8 cellular contexts compared by ENCODE assay signal in genomic region chr19:7926021-7926726, GRCh38. TPM values are rescaled to one million over a fixed set of nuclear protein-coding genes. Genes with fewer than 3 reads are reported as not detected.
DNase-seq lines count a peak whose midpoint lies in the region; ATAC-seq and TF ChIP-seq lines count a peak whose summit lies in the region.

Gene CTXN1 (minus strand): TSS chr19:7926135. CDS start chr19:7925538, 597 bp downstream.

- H3K27ac Mint-ChIP-seq in nephron, result peak within 1 kb of the TSS; percentile 75 to 91 (median 86)
- no peak within 1 kb of the TSS for H3K27ac Mint-ChIP-seq in stimulated activated naive CD8-positive, alpha-beta T cell treated with anti-CD3 and anti-CD28 coated beads, Interleukin-15, Interleukin-2, amounts not matched to agents 100 ng/mL and 50 ng/mL, for 24 hours

- peaks cover 16% of the 10 kb centered on the region for H3K36me3 ChIP-seq in fibroblast of lung (ENCODE audit: control insufficient read depth, insufficient read depth, low read length)

- DNase-seq in NCI-H82 (lab: John Stamatoyannopoulos, UW), result peak; percentile 73
- no peak for DNase-seq in NCI-H82 treated with DMSO at 0.1 percent for 48 hours (lab: John Stamatoyannopoulos, UW; ENCODE audit: unreplicated experiment)
- peak; percentile 88 for DNase-seq in OCI-M1 (lab: John Stamatoyannopoulos, UW)
- DNase-seq in activated T-helper 1 cell treated with Interleukin-2 at 50 U/mL for 16 hours (ENCODE audit: low read depth), result peak; percentile 73
- peak; percentile 37 to 40 for DNase-seq in fibroblast of lung (ENCODE audit: low read depth in 2 of 2)

- no peaks in the 10 kb centered on the region for H3K9me3 Mint-ChIP-seq in nephron
- H3K9me3 Mint-ChIP-seq in stimulated activated naive CD8-positive, alpha-beta T cell treated with anti-CD3 and anti-CD28 coated beads, Interleukin-15, Interleukin-2, amounts not matched to agents 100 ng/mL and 50 ng/mL, for 24 hours, result no peaks in the 10 kb centered on the region

- H3K4me3 Mint-ChIP-seq in nephron, result peak within 1 kb of the TSS; percentile 88 to 93 (median 91)
- H3K4me3 Mint-ChIP-seq in stimulated activated naive CD8-positive, alpha-beta T cell treated with anti-CD3 and anti-CD28 coated beads, Interleukin-15, Interleukin-2, amounts not matched to agents 100 ng/mL and 50 ng/mL, for 24 hours, result peak within 1 kb of the TSS; percentile 76

- H3K27me3 Mint-ChIP-seq in nephron (ENCODE audit: low read depth), result no peaks in the 10 kb centered on the region
- H3K27me3 Mint-ChIP-seq in stimulated activated naive CD8-positive, alpha-beta T cell treated with anti-CD3 and anti-CD28 coated beads, Interleukin-15, Interleukin-2, amounts not matched to agents 100 ng/mL and 50 ng/mL, for 24 hours, result no peaks in the 10 kb centered on the region

- no peaks in the 10 kb centered on the region for H3K27me3 ChIP-seq in fibroblast of lung (ENCODE audit: control insufficient read depth, insufficient read depth, low read length)

- H3K27ac ChIP-seq in fibroblast of lung (ENCODE audit: insufficient read depth, low read length), result peak within 1 kb of the TSS; percentile 27

- no peak within 1 kb of the TSS for H2AFZ ChIP-seq in fibroblast of lung (ENCODE audit: low read length)

- peaks cover 5% of the 10 kb centered on the region for H3K36me3 Mint-ChIP-seq in nephron (ENCODE audit: low read depth)
- peaks cover 22% of the 10 kb centered on the region for H3K36me3 Mint-ChIP-seq in stimulated activated naive CD8-positive, alpha-beta T cell treated with anti-CD3 and anti-CD28 coated beads, Interleukin-15, Interleukin-2, amounts not matched to agents 100 ng/mL and 50 ng/mL, for 24 hours (ENCODE audit: low read depth)

- peaks cover 20% of the 10 kb centered on the region for H3K4me1 Mint-ChIP-seq in nephron
- H3K4me1 Mint-ChIP-seq in stimulated activated naive CD8-positive, alpha-beta T cell treated with anti-CD3 and anti-CD28 coated beads, Interleukin-15, Interleukin-2, amounts not matched to agents 100 ng/mL and 50 ng/mL, for 24 hours (ENCODE audit: low read depth), result peaks cover 34% of the 10 kb centered on the region

- peaks cover 30% of the 10 kb centered on the region for H3K4me1 ChIP-seq in fibroblast of lung (ENCODE audit: control insufficient read depth, extremely low read depth, insufficient read depth, low read length)

- peak within 1 kb of the TSS; percentile 90 for H3K4me2 ChIP-seq in fibroblast of lung (ENCODE audit: extremely low read depth, insufficient read depth, low read length)

- peaks cover 3% of the 10 kb centered on the region for H3K79me2 ChIP-seq in fibroblast of lung (ENCODE audit: control insufficient read depth, insufficient read depth, low read length)

- H3K4me3 ChIP-seq in fibroblast of lung (replicated peaks in 1 of 4; ENCODE audit: control extremely low read depth in 1 of 4, insufficient read depth in 1 of 4, low read depth in 3 of 4, low read length in 4 of 4), result peak within 1 kb of the TSS; percentile 35 to 57 (median 42)

- no peak for TF ChIP-seq CTCF in fibroblast of lung (conservative IDR thresholded peaks at IDR 0.05 in 1 of 2, IDR thresholded peaks at IDR 0.05 in 1 of 2; ENCODE audit: low read depth in 1 of 2, low read length in 2 of 2)
- peak; percentile 8 to 9 (median 9) for TF ChIP-seq CTCF in nephron (IDR thresholded peaks at IDR 0.05; ENCODE audit: unreplicated experiment in 3 of 3)

- no peak for ATAC-seq in GM21360 (IDR thresholded peaks at IDR 0.05; ENCODE audit: unreplicated experiment)

- H3K9ac ChIP-seq in fibroblast of lung (ENCODE audit: insufficient read depth, low read length), result peak within 1 kb of the TSS; percentile 55

- H3K9me3 ChIP-seq in fibroblast of lung (ENCODE audit: control insufficient read depth, insufficient read depth, low read depth, low read length), result no peaks in the 10 kb centered on the region

- no peaks in the 10 kb centered on the region for H4K20me1 ChIP-seq in fibroblast of lung (ENCODE audit: control insufficient read depth, extremely low read depth, insufficient read depth, low read length)

RNA-seq across cellular contexts. Expression of gene CTXN1, which starts in this region (rescaled TPM):
- total RNA-seq in fibroblast of lung, result 0.66 and 0.77 TPM in 2 replicates
- polyA plus RNA-seq in fibroblast of lung, result 0.85 and 1.1 TPM in 2 replicates
- polyA plus RNA-seq in fibroblast of lung (2012), result 4.9 and 9.1 TPM in 2 replicates
- 0.93 and 1.6 TPM in 2 replicates for polyA minus RNA-seq in fibroblast of lung (ENCODE audit: low replicate concordance)

Comparison
In these comparisons a context has a peak if more than half of its experiments do, and no peak if none do; other contexts are left out.
1. CTCF ChIP-seq: peak in nephron (3 of 3); none in fibroblast of lung (0 of 2).